Comparison of ENCODE assay signal across 8 cellular contexts in the genomic region with DNA sequence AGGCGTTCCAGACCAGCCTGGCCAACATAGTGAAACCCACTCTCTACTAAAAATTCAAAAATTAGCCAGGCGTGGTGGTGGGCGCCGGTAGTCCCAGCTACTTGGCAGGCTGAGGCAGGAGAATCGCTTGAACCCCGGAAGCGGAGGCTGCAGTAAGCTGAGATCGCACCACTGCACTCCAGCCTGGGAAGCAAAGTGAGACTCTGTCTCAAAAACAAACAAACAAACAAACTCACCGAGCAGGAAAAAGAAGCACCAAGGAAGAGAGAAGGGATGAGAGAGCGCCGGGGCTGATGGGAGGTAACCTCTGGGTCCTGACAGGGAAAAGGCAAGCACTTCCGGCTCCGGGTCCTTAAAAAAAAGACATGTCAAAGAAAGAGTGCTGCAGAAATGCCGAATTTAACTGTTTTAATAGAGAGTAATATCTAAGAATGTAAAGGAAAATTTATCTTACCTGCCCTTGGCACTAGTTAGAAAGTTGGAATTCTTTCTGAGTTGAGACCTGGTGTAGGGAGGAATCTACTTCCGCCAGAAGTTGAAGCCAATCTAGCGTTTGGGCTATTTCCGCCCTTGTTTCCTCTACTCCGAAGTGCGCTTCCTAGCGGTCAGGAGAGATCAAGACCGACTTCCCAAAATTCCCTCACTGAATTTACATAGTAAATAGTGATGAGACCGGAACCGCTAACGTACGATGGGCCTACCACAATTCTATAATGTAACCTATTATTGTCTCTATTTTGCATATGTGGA. TPM values are rescaled to one million over a fixed set of nuclear protein-coding genes. Genes with fewer than 3 reads are reported as not detected.
A peak's percentile ranks its signal among the peaks of the same experiment; 100 is the strongest.
DNase-seq lines count a peak whose midpoint lies in the region; ATAC-seq and TF ChIP-seq lines count a peak whose summit lies in the region.

No MANE protein-coding gene starts in this region.

- H3K4me1 Mint-ChIP-seq in WTC11: peaks cover 9% of the 10 kb centered on the region
- H3K4me1 Mint-ChIP-seq in central memory CD8-positive, alpha-beta T cell: peaks cover 28% of the 10 kb centered on the region

- POLR2A ChIA-PET in WTC11 (lab: Charles Lee): interaction anchor here (0.6 to 1.0 kb wide), 4 partner anchors 14 to 80 kb away, joined by 3 to 5 read pairs (median 4); a partner anchor contains a TSS

- H3K27ac Mint-ChIP-seq in WTC11: peak overlapping the region; percentile 95
- H3K27ac Mint-ChIP-seq in central memory CD8-positive, alpha-beta T cell (ENCODE audit: low read depth): peak overlapping the region; percentile 99

- peak overlapping the region; percentile 100 for H3K4me3 Mint-ChIP-seq in WTC11
- H3K4me3 Mint-ChIP-seq in central memory CD8-positive, alpha-beta T cell: peak overlapping the region; percentile 99

- H3K9me3 Mint-ChIP-seq in WTC11: no peaks in the 10 kb centered on the region
- H3K9me3 Mint-ChIP-seq in central memory CD8-positive, alpha-beta T cell: no peaks in the 10 kb centered on the region

- H3K36me3 Mint-ChIP-seq in WTC11: peaks cover 8% of the 10 kb centered on the region; the same call in 1 of the 2 replicates
- peaks cover 16% of the 10 kb centered on the region for H3K36me3 Mint-ChIP-seq in central memory CD8-positive, alpha-beta T cell (ENCODE audit: insufficient read depth)

- TF ChIP-seq CTCF in AG09319 (IDR thresholded peaks at IDR 0.05; ENCODE audit: low read depth, low read length) (peak; percentile 84), WTC11 (IDR thresholded peaks at IDR 0.05) (no peak)

- no peaks in the 10 kb centered on the region for H3K27me3 Mint-ChIP-seq in WTC11 (ENCODE audit: low read depth)
- H3K27me3 Mint-ChIP-seq in central memory CD8-positive, alpha-beta T cell: no peaks in the 10 kb centered on the region

- peak; percentile 77 for ATAC-seq in GM18873 (IDR thresholded peaks at IDR 0.05; ENCODE audit: low FRiP score, unreplicated experiment)
- ATAC-seq in HG03139 (IDR thresholded peaks at IDR 0.05; ENCODE audit: unreplicated experiment): peak; percentile 66
- peak; percentile 81 for ATAC-seq in WTC11
- ATAC-seq in central memory CD8-positive, alpha-beta T cell (replicated peaks; ENCODE audit: extremely low read depth, poor library complexity, severe bottlenecking): peak; percentile 79

- DNase-seq in AG09319 (ENCODE audit: extremely low read depth, low read depth) (peak; percentile 91), NCI-H2196 treated with DMSO at 0.1 percent for 48 hours (lab: John Stamatoyannopoulos, UW; ENCODE audit: unreplicated experiment) (peak; percentile 96), WTC11 (ENCODE audit: low spot score) (peak; percentile 73), iris pigment epithelial cell (ENCODE audit: low read depth) (peak; percentile 96)
- peak; percentile 53 to 67 for DNase-seq in central memory CD8-positive, alpha-beta T cell (ENCODE audit: low spot score in 2 of 2)
- peak; percentile 42 to 54 for DNase-seq in stimulated activated CD4-positive, alpha-beta T cell treated with anti-CD3 and anti-CD28 coated beads, Interleukin-12 subunit alpha, Interleukin-12 subunit beta, amount 100 ng/mL, for 24 hours (ENCODE audit: low read depth in 2 of 2)

- CTCF ChIA-PET in WTC11 (lab: Charles Lee): interaction anchor here (0.6 to 1.5 kb wide), 5 partner anchors 13 to 195 kb away, joined by 3 read pairs; a partner anchor contains a TSS

TF ChIP-seq in WTC11, 78 proteins besides CTCF, POLR2A, EP300 and RAD21:
- peak; percentile 6; the same call in 1 of the 2 replicates for TF ChIP-seq SP1 (CRISPR knock-in tag; conservative IDR thresholded peaks at IDR 0.05)
- peak; percentile 57 for TF ChIP-seq GABPB1 (CRISPR knock-in tag; IDR thresholded peaks at IDR 0.05)
- TF ChIP-seq, protein P1, sequence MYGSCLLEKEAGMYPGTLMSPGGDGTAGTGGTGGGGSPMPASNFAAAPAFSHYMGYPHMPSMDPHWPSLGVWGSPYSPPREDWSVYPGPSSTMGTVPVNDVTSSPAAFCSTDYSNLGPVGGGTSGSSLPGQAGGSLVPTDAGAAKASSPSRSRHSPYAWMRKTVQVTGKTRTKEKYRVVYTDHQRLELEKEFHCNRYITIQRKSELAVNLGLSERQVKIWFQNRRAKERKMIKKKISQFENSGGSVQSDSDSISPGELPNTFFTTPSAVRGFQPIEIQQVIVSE (CRISPR knock-in tag; IDR thresholded peaks at IDR 0.05; ENCODE audit: borderline replicate concordance): no peak
- TF ChIP-seq, protein P2, sequence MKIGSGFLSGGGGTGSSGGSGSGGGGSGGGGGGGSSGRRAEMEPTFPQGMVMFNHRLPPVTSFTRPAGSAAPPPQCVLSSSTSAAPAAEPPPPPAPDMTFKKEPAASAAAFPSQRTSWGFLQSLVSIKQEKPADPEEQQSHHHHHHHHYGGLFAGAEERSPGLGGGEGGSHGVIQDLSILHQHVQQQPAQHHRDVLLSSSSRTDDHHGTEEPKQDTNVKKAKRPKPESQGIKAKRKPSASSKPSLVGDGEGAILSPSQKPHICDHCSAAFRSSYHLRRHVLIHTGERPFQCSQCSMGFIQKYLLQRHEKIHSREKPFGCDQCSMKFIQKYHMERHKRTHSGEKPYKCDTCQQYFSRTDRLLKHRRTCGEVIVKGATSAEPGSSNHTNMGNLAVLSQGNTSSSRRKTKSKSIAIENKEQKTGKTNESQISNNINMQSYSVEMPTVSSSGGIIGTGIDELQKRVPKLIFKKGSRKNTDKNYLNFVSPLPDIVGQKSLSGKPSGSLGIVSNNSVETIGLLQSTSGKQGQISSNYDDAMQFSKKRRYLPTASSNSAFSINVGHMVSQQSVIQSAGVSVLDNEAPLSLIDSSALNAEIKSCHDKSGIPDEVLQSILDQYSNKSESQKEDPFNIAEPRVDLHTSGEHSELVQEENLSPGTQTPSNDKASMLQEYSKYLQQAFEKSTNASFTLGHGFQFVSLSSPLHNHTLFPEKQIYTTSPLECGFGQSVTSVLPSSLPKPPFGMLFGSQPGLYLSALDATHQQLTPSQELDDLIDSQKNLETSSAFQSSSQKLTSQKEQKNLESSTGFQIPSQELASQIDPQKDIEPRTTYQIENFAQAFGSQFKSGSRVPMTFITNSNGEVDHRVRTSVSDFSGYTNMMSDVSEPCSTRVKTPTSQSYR (CRISPR knock-in tag; IDR thresholded peaks at IDR 0.05): no peak
- 0 out of 2 replicates have a peak, but pooled peaks have one; percentile 15 for TF ChIP-seq ETV6 (CRISPR knock-in tag; IDR thresholded peaks at IDR 0.05)
- TF ChIP-seq, protein P3, sequence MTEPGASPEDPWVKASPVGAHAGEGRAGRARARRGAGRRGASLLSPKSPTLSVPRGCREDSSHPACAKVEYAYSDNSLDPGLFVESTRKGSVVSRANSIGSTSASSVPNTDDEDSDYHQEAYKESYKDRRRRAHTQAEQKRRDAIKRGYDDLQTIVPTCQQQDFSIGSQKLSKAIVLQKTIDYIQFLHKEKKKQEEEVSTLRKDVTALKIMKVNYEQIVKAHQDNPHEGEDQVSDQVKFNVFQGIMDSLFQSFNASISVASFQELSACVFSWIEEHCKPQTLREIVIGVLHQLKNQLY (CRISPR knock-in tag; IDR thresholded peaks at IDR 0.05): no peak
- no peak for TF ChIP-seq GTF2I (CRISPR knock-in tag; conservative IDR thresholded peaks at IDR 0.05)
- TF ChIP-seq FOXK1 (CRISPR knock-in tag; IDR thresholded peaks at IDR 0.05): no peak; the same call in 1 of the 2 replicates

RNA-seq across cellular contexts. Expression of a gene that starts 29.1 kb away (rescaled TPM):
- 0.16 to 0.34 TPM (median 0.20 TPM) in 3 replicates for total RNA-seq in WTC11 (2021)

RNA-seq across cellular contexts. Expression of a gene that starts 40.4 kb away (rescaled TPM):
- total RNA-seq in WTC11 (2021): 31.4 to 36.9 TPM (median 33.0 TPM) in 3 replicates

RNA-seq across cellular contexts. Expression of a gene that starts 40.7 kb away (rescaled TPM):
- 21.6 to 24.2 TPM (median 22.8 TPM) in 3 replicates for total RNA-seq in WTC11 (2021)

Comparison
In these comparisons a context has a peak if more than half of its experiments do, and no peak if none do; other contexts are left out.
1. Peak in every context shown above with its lines: DNase-seq and ATAC-seq.